Comparison of ENCODE assay signal across 17 cellular contexts in the genomic region with DNA sequence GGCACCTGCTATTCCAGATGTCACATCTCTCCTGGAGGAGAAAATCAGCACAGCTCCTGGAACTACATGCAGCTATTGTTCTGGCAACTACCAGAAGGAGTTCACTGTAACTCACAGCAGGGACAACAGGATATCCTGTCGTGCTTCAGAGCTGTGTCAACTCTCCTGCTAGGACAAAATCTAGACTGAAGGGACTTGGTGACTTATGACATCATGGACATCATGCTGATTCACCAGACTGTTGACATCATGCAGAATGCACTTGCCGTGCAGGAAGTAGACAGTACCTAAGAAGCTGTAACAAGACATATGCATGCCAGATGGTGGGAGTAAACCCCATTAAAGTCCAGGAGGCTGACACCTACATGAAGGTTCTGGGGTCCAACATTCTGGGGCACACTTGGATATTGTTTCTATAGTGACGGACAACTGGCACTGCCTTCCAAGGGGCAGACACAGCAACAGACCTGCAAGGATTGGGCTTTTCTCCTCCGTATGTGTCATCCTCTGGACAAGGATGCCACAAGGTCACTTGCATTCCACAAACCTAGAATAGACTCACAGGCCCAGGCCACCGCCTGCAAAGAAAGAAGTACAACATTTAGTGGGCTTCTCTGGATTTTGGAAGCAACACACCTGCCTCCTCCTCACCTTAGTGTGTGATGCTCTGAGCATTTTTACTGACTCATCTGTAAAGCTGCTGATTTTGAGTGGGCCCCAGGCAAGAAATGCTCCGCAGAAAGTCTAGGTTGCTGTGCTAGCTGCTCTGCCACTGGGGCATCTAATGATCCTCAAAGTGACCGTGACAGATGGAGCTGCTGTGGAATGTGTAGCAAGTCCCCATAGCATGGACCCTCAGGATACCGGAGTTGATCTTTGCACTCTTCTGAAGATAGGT.
"Had no signal": no experiment of that assay in that cellular context is flagged by ENCODE, and none has a peak within 500 bp of the region (broad histone marks: within the 10 kb centered on the region; RNA-seq: fewer than 3 reads in every experiment).

No MANE protein-coding gene starts in this region.

- H3K27me3 ChIP-seq: brain microvascular endothelial cell, transverse colon had no signal

- H3K36me3 ChIP-seq: brain microvascular endothelial cell, heart right ventricle, left ventricle myocardium inferior, transverse colon had no signal

- H3K9me3 ChIP-seq: heart right ventricle, left ventricle myocardium inferior, mucosa of descending colon, transverse colon had no signal

- H3K4me1 ChIP-seq: heart right ventricle, left ventricle myocardium inferior, transverse colon had no signal

- H3K4me3 ChIP-seq: heart right ventricle, left ventricle myocardium inferior, mucosa of descending colon, transverse colon had no signal

- H3K27ac ChIP-seq: brain microvascular endothelial cell, heart right ventricle, left ventricle myocardium inferior, transverse colon had no signal

- ATAC-seq: heart right ventricle; mucosa of descending colon; naive thymus-derived CD4-positive, alpha-beta T cell; stimulated activated naive B cell treated with anti-CD40 and anti-IgM and Interleukin-4, amounts not matched to agents 10 μg/mL and 1 μg/mL and 100 μg/mL, for 72 hours; T-helper 17 cell; WTC11 had no signal

- DNase-seq: activated CD4-positive, alpha-beta T cell treated with anti-CD3 and anti-CD28 coated beads, Interleukin-2, amount 10 ng/mL, durations not matched to agents 24 days and 14 days; brain microvascular endothelial cell; cerebellar nuclear complex; effector memory CD4-positive, alpha-beta T cell; foreskin melanocyte; heart right ventricle; islet precursor cell; left ventricle myocardium inferior; mucosa of descending colon; retina; stimulated activated CD4-positive, alpha-beta T cell treated with anti-CD3 and anti-CD28 coated beads, Interleukin-15, amount 100 ng/mL, for 24 hours; stimulated activated CD4-positive, alpha-beta T cell treated with anti-CD3 and anti-CD28 coated beads, Interleukin-4, amount 100 ng/mL, for 1 hour; stimulated activated naive B cell treated with anti-CD40 and anti-IgM and Interleukin-4, amounts not matched to agents 10 μg/mL and 1 μg/mL and 100 μg/mL, for 72 hours; T-helper 17 cell; transverse colon had no signal
